In the genomic region with DNA sequence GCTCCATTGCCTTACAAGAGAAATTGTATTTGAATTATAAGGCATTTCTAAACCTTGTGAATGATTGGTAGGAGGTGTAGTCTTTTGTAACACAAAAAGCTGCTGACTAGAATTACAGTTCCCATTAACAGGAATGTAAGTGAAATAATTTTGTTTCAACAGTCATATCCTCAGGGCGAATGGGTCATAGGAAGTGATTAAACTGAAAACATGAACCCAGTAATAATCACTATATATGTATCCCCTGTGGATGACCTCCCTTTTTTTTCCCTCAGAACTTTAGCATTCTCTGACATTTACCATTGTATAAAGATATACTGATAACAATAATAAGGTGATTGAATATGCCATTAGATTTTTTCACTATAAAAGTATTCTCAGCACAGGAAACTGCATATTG, we compare ENCODE assay signal across 18 cellular contexts.
"Had no signal": no experiment of that assay in that cellular context is flagged by ENCODE, and none has a peak within 500 bp of the region (broad histone marks: within the 10 kb centered on the region; RNA-seq: fewer than 3 reads in every experiment).

No MANE protein-coding gene starts in this region.

- H3K36me3 ChIP-seq: right lobe of liver, suprapubic skin, transverse colon, vagina had no signal

- H3K27ac ChIP-seq: psoas muscle, right lobe of liver, suprapubic skin, transverse colon, vagina had no signal

- H3K4me1 ChIP-seq: right lobe of liver, suprapubic skin, transverse colon, vagina had no signal

- ATAC-seq: activated CD8-positive, alpha-beta memory T cell treated with anti-CD3 and anti-CD28 coated beads, Interleukin-2, amount 10 ng/mL, durations not matched to agents 7 days and 5 days; left ventricle myocardium superior; naive thymus-derived CD8-positive, alpha-beta T cell; psoas muscle; right lobe of liver; stimulated activated naive CD8-positive, alpha-beta T cell treated with anti-CD3 and anti-CD28 coated beads, Interleukin-15, amount 100 ng/mL, for 72 hours had no signal

- DNase-seq: activated B cell treated with CpG ODN at 0.5 μM for 24 hours; activated CD4-positive, alpha-beta memory T cell treated with anti-CD3 and anti-CD28 coated beads, Interleukin-2, amount 10 ng/mL, durations not matched to agents 7 days and 5 days; activated CD4-positive, alpha-beta T cell treated with anti-CD3 and anti-CD28 coated beads for 48 hours; activated CD8-positive, alpha-beta memory T cell treated with anti-CD3 and anti-CD28 coated beads, Interleukin-2, amount 10 ng/mL, durations not matched to agents 7 days and 5 days; amniotic stem cell; endodermal cell; immature natural killer cell; left ventricle myocardium superior; naive thymus-derived CD8-positive, alpha-beta T cell; psoas muscle; right lobe of liver; small intestine; stimulated activated CD4-positive, alpha-beta T cell treated with anti-CD3 and anti-CD28 coated beads, Interleukin-15, amount 100 ng/mL, for 24 hours; stimulated activated CD4-positive, alpha-beta T cell treated with anti-CD3 and anti-CD28 coated beads, Interleukin-2, amount 100 ng/mL, for 48 hours; stimulated activated naive CD8-positive, alpha-beta T cell treated with anti-CD3 and anti-CD28 coated beads, Interleukin-15, amount 100 ng/mL, for 72 hours; transverse colon had no signal

- FAIRE-seq: small intestine had no signal

- H3K9me3 ChIP-seq: psoas muscle, right lobe of liver, suprapubic skin, transverse colon, vagina had no signal

- H3K27me3 ChIP-seq: right lobe of liver, suprapubic skin, transverse colon, vagina had no signal

- H3K4me3 ChIP-seq: psoas muscle, right lobe of liver, suprapubic skin, transverse colon, vagina had no signal
